In genomic region chr7:107891619-107892366, GRCh38 we compare ENCODE assay signal across 8 cellular contexts. TPM values are rescaled to one million over a fixed set of nuclear protein-coding genes. Genes with fewer than 3 reads are reported as not detected.
A peak's percentile ranks its signal among the peaks of the same experiment; 100 is the strongest.
DNase-seq lines count a peak whose midpoint lies in the region; ATAC-seq and TF ChIP-seq lines count a peak whose summit lies in the region.

No MANE protein-coding gene starts in this region.

- no peaks in the 10 kb centered on the region for H3K27me3 ChIP-seq in ovary

- WGBS in ovary, 3 donors: 37 to 46% (median 41%) methylated on average over 10 of the region's 10 CpGs

- no peak for TF ChIP-seq EP300 in ovary (IDR thresholded peaks at IDR 0.05)

- H3K4me3 ChIP-seq in GM12875 (ENCODE audit: low read depth, low read length) (peak overlapping the region; percentile 64), ovary (peak overlapping the region; percentile 80)

- H3K27ac ChIP-seq in 22Rv1 (peak overlapping the region; percentile 90), epithelial cell of prostate (peak overlapping the region; percentile 77), ovary (peak overlapping the region; percentile 84 to 87)

- no peak for TF ChIP-seq POLR2A in ovary (IDR thresholded peaks at IDR 0.05)

- DNase-seq in epithelial cell of prostate (ENCODE audit: low read depth, low spot score) (no peak), ovary (no peak), H4 (ENCODE audit: low spot score) (no peak), DMS153 treated with DMSO at 0.1 percent for 48 hours (lab: John Stamatoyannopoulos, UW; ENCODE audit: unreplicated experiment) (no peak)

- TF ChIP-seq CTCF in 22Rv1 (IDR thresholded peaks at IDR 0.05) (no peak), GM12875 (IDR thresholded peaks at IDR 0.05; ENCODE audit: borderline replicate concordance, insufficient read depth, low read depth, low read length) (no peak), ovary (IDR thresholded peaks at IDR 0.05) (no peak)

- peaks cover 2% of the 10 kb centered on the region for H3K4me1 ChIP-seq in ovary (ENCODE audit: insufficient read depth)

- H3K9me3 ChIP-seq in ovary: no peaks in the 10 kb centered on the region

- ATAC-seq in HG02970 (IDR thresholded peaks at IDR 0.05; ENCODE audit: low FRiP score, unreplicated experiment): peak; percentile 27
- peak; percentile 11; the same call in 1 of the 3 replicates for ATAC-seq in SK-N-SH treated with all-trans-retinoic acid at 6 μM for 48 hours

- intact Hi-C loops in ovary (cut with DNase I): loop anchor here in 1 of 4 donors (5.0 kb wide), 1 partner anchor 251 kb away; no protein-coding TSS in a partner anchor

- no peaks in the 10 kb centered on the region for H3K36me3 ChIP-seq in ovary

TF ChIP-seq in SK-N-SH treated with all-trans-retinoic acid at 6 μM for 48 hours, 23 proteins besides CTCF, POLR2A, EP300 and RAD21:
- TF ChIP-seq ZNF8 (CRISPR knock-in tag; IDR thresholded peaks at IDR 0.05) (no peak), ESRRG (CRISPR knock-in tag; IDR thresholded peaks at IDR 0.05) (no peak), ZC3H10 (CRISPR knock-in tag; IDR thresholded peaks at IDR 0.05) (no peak), RARB (CRISPR knock-in tag; IDR thresholded peaks at IDR 0.05) (no peak), ZNF565 (CRISPR knock-in tag; conservative IDR thresholded peaks at IDR 0.05; ENCODE audit: low read depth) (no peak), BACH2 (CRISPR knock-in tag; IDR thresholded peaks at IDR 0.05; ENCODE audit: borderline replicate concordance) (no peak), ZNF70 (CRISPR knock-in tag; IDR thresholded peaks at IDR 0.05) (no peak), CSDC2 (CRISPR knock-in tag; IDR thresholded peaks at IDR 0.05) (no peak), PPARA (CRISPR knock-in tag; IDR thresholded peaks at IDR 0.05; ENCODE audit: borderline replicate concordance) (no peak), ZFP3 (CRISPR knock-in tag; IDR thresholded peaks at IDR 0.05) (no peak), ZFP30 (CRISPR knock-in tag; IDR thresholded peaks at IDR 0.05) (no peak), OSR1 (CRISPR knock-in tag; IDR thresholded peaks at IDR 0.05) (no peak)

RNA-seq across cellular contexts. Expression of gene DLD, which starts 0.8 kb away (rescaled TPM):
- total RNA-seq in ovary: 10 to 100 TPM; 35.4 to 72.1 (median 49.7) TPM
- 10 to 100 TPM; 41.1 to 92.9 TPM for polyA plus RNA-seq in ovary
- 127 and 130 TPM in 2 replicates for total RNA-seq in H4 (2014; rRNA removed; shearing (Covaris generic))
